In the genomic region with DNA sequence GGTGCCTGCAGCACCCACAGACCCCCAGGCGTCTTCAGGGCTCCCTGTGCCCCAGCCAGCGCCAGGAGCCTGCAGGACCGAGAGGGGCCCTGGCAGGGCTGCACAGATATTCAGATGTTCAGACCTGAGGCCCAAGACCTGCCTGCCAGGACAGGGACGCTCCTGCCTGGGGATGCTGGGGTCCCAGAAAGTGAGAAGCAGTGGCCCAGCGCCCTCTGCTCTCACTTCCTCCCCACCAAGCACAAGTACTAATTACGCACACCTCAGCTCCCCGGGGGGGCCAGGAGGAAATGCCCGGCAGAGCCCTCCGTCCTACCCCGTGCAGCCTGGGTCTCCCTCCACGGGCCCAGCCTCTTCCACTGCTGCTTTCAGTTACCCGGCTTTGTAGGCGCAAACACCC, we compare ENCODE assay signal across 13 cellular contexts. TPM values are rescaled to one million over a fixed set of nuclear protein-coding genes. Genes with fewer than 3 reads are reported as not detected.
DNase-seq lines count a peak whose midpoint lies in the region; ATAC-seq and TF ChIP-seq lines count a peak whose summit lies in the region.
"Had no signal": no experiment of that assay in that cellular context is flagged by ENCODE, and none has a peak within 500 bp of the region (broad histone marks: within the 10 kb centered on the region; RNA-seq: fewer than 3 reads in every experiment).

No MANE protein-coding gene starts in this region.

- H3K36me3 ChIP-seq in mucosa of descending colon (ENCODE audit: low read depth), result no peaks in the 10 kb centered on the region
- no peaks in the 10 kb centered on the region for H3K36me3 ChIP-seq in endodermal cell (ENCODE audit: control insufficient read depth, insufficient read depth, low read length)
- H3K36me3 ChIP-seq: upper lobe of left lung had no signal

- H3K4me1 ChIP-seq in mucosa of descending colon (ENCODE audit: low read depth), result peaks cover 3% of the 10 kb centered on the region
- peaks cover 3% of the 10 kb centered on the region for H3K4me1 ChIP-seq in endodermal cell (ENCODE audit: control insufficient read depth, insufficient read depth, low read length)

- in situ Hi-C loops in GM13977 (cut with MboI; ENCODE audit: low pct_unique_long_range_greater_than_20kb, low sequenced_read_pairs, unreplicated experiment), result no loop called here

- H3K4me3 Mint-ChIP-seq in IgD-negative memory B cell (peak overlapping the region; percentile 70 to 95 (median 75)), endodermal cell (no peak overlapping the region)

- H3K36me3 Mint-ChIP-seq in IgD-negative memory B cell (no peaks in the 10 kb centered on the region), endodermal cell (ENCODE audit: low read depth) (no peaks in the 10 kb centered on the region)
- H3K36me3 Mint-ChIP-seq: CD4-positive, alpha-beta memory T cell had no signal

- no peak overlapping the region for H3K27ac ChIP-seq in caudate nucleus (ENCODE audit: low read depth, low read length)
- no peak overlapping the region for H3K27ac ChIP-seq in endodermal cell (ENCODE audit: low read depth, low read length)
- H3K27ac ChIP-seq: body of pancreas, epithelial cell of prostate, upper lobe of left lung had no signal

- TF ChIP-seq CTCF in GM13977 (IDR thresholded peaks at IDR 0.05; ENCODE audit: extremely low read depth, insufficient read depth, missing control alignments), result no peak
- no peak for TF ChIP-seq CTCF in mucosa of descending colon (IDR thresholded peaks at IDR 0.05)
- no peak for TF ChIP-seq CTCF in endodermal cell (conservative IDR thresholded peaks at IDR 0.05)

- H3K4me1 Mint-ChIP-seq in IgD-negative memory B cell (peaks cover 53 to 68% (median 65%) of the 10 kb centered on the region in 3 donors), endodermal cell (peaks cover 7% of the 10 kb centered on the region)

- H3K27ac Mint-ChIP-seq in IgD-negative memory B cell (peak overlapping the region; percentile 100), endodermal cell (no peak overlapping the region)
- H3K27ac Mint-ChIP-seq: CD4-positive, alpha-beta memory T cell had no signal

- no peaks in the 10 kb centered on the region for H3K27me3 ChIP-seq in endodermal cell (ENCODE audit: control insufficient read depth, insufficient read depth, low read length, poor library complexity, severe bottlenecking)
- H3K27me3 ChIP-seq: body of pancreas had no signal

- H3K27me3 Mint-ChIP-seq in IgD-negative memory B cell (peaks cover 2% of the 10 kb centered on the region), endodermal cell (ENCODE audit: insufficient read depth) (peaks cover 17% of the 10 kb centered on the region)

- no peaks in the 10 kb centered on the region for H3K9me3 Mint-ChIP-seq in IgD-negative memory B cell
- H3K9me3 Mint-ChIP-seq in endodermal cell, result peaks cover 15% of the 10 kb centered on the region

- peak; percentile 75 for DNase-seq in GM13977 (ENCODE audit: low spot score)
- peak in 2 of 3 donors; percentile 25 to 77 for DNase-seq in mucosa of descending colon
- no peak for DNase-seq in stimulated activated CD4-positive, alpha-beta T cell treated with anti-CD3 and anti-CD28 coated beads, Interleukin-4, amount 100 ng/mL, for 1 hour
- DNase-seq in midbrain (lab: John Stamatoyannopoulos, UW), result no peak
- no peak for DNase-seq in caudate nucleus (lab: John Stamatoyannopoulos, UW)
- no peak for DNase-seq in endodermal cell
- DNase-seq: body of pancreas; CD4-positive, alpha-beta memory T cell; NCI-H1436 had no signal

- 87 to 95% methylated on average over 4 to 13 of the region's 13 CpGs for WGBS in endodermal cell (ENCODE audit: insufficient coverage in 1 of 2, insufficient read length in 1 of 2), 2 experiments

- H3K9me3 ChIP-seq in mucosa of descending colon (no peaks in the 10 kb centered on the region), endodermal cell (ENCODE audit: control insufficient read depth, low read length) (peaks cover 6% of the 10 kb centered on the region)
- H3K9me3 ChIP-seq: body of pancreas, upper lobe of left lung had no signal

- intact Hi-C loops in mucosa of descending colon (cut with DNase I, micrococcal nuclease), result no loop called here

- ATAC-seq in GM21381 (IDR thresholded peaks at IDR 0.05; ENCODE audit: unreplicated experiment) (peak; percentile 36), mucosa of descending colon (peak; percentile 42)
- ATAC-seq: body of pancreas had no signal

- H3K9ac ChIP-seq in endodermal cell (ENCODE audit: extremely low read depth, low read length, poor library complexity, severe bottlenecking), result no peak overlapping the region

- H3K4me3 ChIP-seq in mucosa of descending colon (no peak overlapping the region), endodermal cell (ENCODE audit: low read length) (no peak overlapping the region)
- H3K4me3 ChIP-seq: body of pancreas, upper lobe of left lung had no signal

RNA-seq across cellular contexts. Expression of a gene that starts 28.8 kb away (rescaled TPM):
- 10.8 TPM for polyA plus RNA-seq in IgD-negative memory B cell
- total RNA-seq in mucosa of descending colon (100 to 1,000 TPM; 132 to 216 (median 176) TPM), endodermal cell (100 to 1,000 TPM in 1 of 2 donors, 10 to 100 TPM in 1; 99.7 to 114 TPM)
- 35.2 TPM for polyA plus RNA-seq in endodermal cell (2013, experiment 1 of 2)
- 35.8 TPM for polyA plus RNA-seq in endodermal cell (2013, experiment 2 of 2)

RNA-seq across cellular contexts. Expression of a gene that starts 56.0 kb away (rescaled TPM):
- polyA plus RNA-seq in IgD-negative memory B cell, result not detected
- total RNA-seq in mucosa of descending colon (1 to 10 TPM in 1 of 3 donors, under 1 TPM in 2; 0.64 to 8.4 (median 0.82) TPM), endodermal cell (10 to 100 TPM in 1 of 2 donors, 1 to 10 TPM in 1; 8.2 to 15.7 TPM)
- 4.0 TPM for polyA plus RNA-seq in endodermal cell (2013, experiment 1 of 2)
- polyA plus RNA-seq in endodermal cell (2013, experiment 2 of 2), result 4.0 TPM
- total RNA-seq: CD4-positive, alpha-beta memory T cell; upper lobe of left lung had no signal
- polyA plus RNA-seq: CD4-positive, alpha-beta memory T cell had no signal

Comparison
In these comparisons a context has a peak if more than half of its experiments do, and no peak if none do; other contexts are left out.
1. DNase-seq: peak in GM13977 (single experiment) and mucosa of descending colon (2 of 3); none in stimulated activated CD4-positive, alpha-beta T cell treated with anti-CD3 and anti-CD28 coated beads, Interleukin-4, amount 100 ng/mL, for 1 hour (single experiment), midbrain (single experiment), caudate nucleus (0 of 61) and endodermal cell (single experiment).